In genomic region chr13:99733346-99733745, GRCh38 we compare ENCODE assay signal across 31 cellular contexts.
"Had no signal": no experiment of that assay in that cellular context is flagged by ENCODE, and none has a peak within 500 bp of the region (broad histone marks: within the 10 kb centered on the region; RNA-seq: fewer than 3 reads in every experiment).

No MANE protein-coding gene starts in this region.

- H3K4me3 Mint-ChIP-seq: activated B cell treated with CpG ODN at 0.5 μM for 24 hours; activated CD8-positive, alpha-beta memory T cell treated with anti-CD3 and anti-CD28 coated beads, Interleukin-2, amount 10 ng/mL, durations not matched to agents 7 days and 5 days; activated CD8-positive, alpha-beta T cell treated with anti-CD3 and anti-CD28 coated beads, Interleukin-2, amount 10 ng/mL, durations not matched to agents 7 days and 5 days; activated naive CD4-positive, alpha-beta T cell treated with anti-CD3 and anti-CD28 coated beads, Interleukin-2, amount 50 U/mL, for 24 hours; endodermal cell; nephron progenitor cell; stimulated activated effector memory CD8-positive, alpha-beta T cell treated with anti-CD3 and anti-CD28 coated beads, Interleukin-12 subunit alpha, Interleukin-12 subunit beta, amount 100 ng/mL, for 72 hours; stimulated activated naive CD8-positive, alpha-beta T cell treated with anti-CD3 and anti-CD28 coated beads, Interleukin-15, amount 100 ng/mL, for 72 hours; T-helper 1 cell treated with Interleukin-12 subunit alpha and Interleukin-12 subunit beta and Interleukin-4 antibody, amounts not matched to agents 30 μg/mL and 1 μg/mL, for 36 hours; type B pancreatic cell had no signal

- ATAC-seq: activated CD8-positive, alpha-beta memory T cell treated with anti-CD3 and anti-CD28 coated beads, Interleukin-2, amount 10 ng/mL, durations not matched to agents 7 days and 5 days; activated CD8-positive, alpha-beta T cell treated with anti-CD3 and anti-CD28 coated beads, Interleukin-2, amount 10 ng/mL, durations not matched to agents 7 days and 5 days; esophagus mucosa; foreskin keratinocyte; heart left ventricle; left cardiac atrium; pancreas; sciatic nerve; stimulated activated effector memory CD8-positive, alpha-beta T cell treated with anti-CD3 and anti-CD28 coated beads, Interleukin-12 subunit alpha, Interleukin-12 subunit beta, amount 100 ng/mL, for 72 hours; stimulated activated naive CD8-positive, alpha-beta T cell treated with anti-CD3 and anti-CD28 coated beads, Interleukin-15, amount 100 ng/mL, for 72 hours had no signal

- H3K36me3 ChIP-seq: breast epithelium, heart left ventricle, pancreas, prostate gland, uterus had no signal

- H3K4me3 ChIP-seq: breast epithelium, heart left ventricle, pancreas, prostate gland, skin epidermis, uterus had no signal

- H3K9me3 Mint-ChIP-seq: activated B cell treated with CpG ODN at 0.5 μM for 24 hours; activated naive CD4-positive, alpha-beta T cell treated with anti-CD3 and anti-CD28 coated beads, Interleukin-2, amount 50 U/mL, for 24 hours; activated T-helper 2 cell treated with anti-CD3 and anti-CD28 coated beads, Interferon-gamma antibody, Interleukin-2, Interleukin-4, amounts not matched to agents 10 μg/mL and 5 μg/mL and 100 μg/mL, durations not matched to agents 14 hours and 24 hours and 36 hours; endodermal cell; naive B cell; nephron progenitor cell; stimulated activated effector memory CD8-positive, alpha-beta T cell treated with anti-CD3 and anti-CD28 coated beads, Interleukin-12 subunit alpha, Interleukin-12 subunit beta, amount 100 ng/mL, for 72 hours; stimulated activated naive CD8-positive, alpha-beta T cell treated with anti-CD3 and anti-CD28 coated beads, Interleukin-15, amount 100 ng/mL, for 72 hours; T-helper 1 cell treated with Interleukin-12 subunit alpha and Interleukin-12 subunit beta and Interleukin-4 antibody, amounts not matched to agents 30 μg/mL and 1 μg/mL, for 36 hours; type B pancreatic cell had no signal

- H3K27me3 Mint-ChIP-seq: activated B cell treated with CpG ODN at 0.5 μM for 24 hours; activated CD8-positive, alpha-beta memory T cell treated with anti-CD3 and anti-CD28 coated beads, Interleukin-2, amount 10 ng/mL, durations not matched to agents 7 days and 5 days; activated naive CD4-positive, alpha-beta T cell treated with anti-CD3 and anti-CD28 coated beads, Interleukin-2, amount 50 U/mL, for 24 hours; naive B cell; stimulated activated naive CD8-positive, alpha-beta T cell treated with anti-CD3 and anti-CD28 coated beads, Interleukin-15, amount 100 ng/mL, for 72 hours had no signal

- H3K27me3 ChIP-seq: breast epithelium, foreskin keratinocyte, heart left ventricle, pancreas, uterus had no signal

- H3K9me3 ChIP-seq: breast epithelium, heart left ventricle, pancreas, prostate gland, uterus had no signal

- FAIRE-seq: keratinocyte, pancreas had no signal

- H3K27ac Mint-ChIP-seq: activated B cell treated with CpG ODN at 0.5 μM for 24 hours; activated CD8-positive, alpha-beta memory T cell treated with anti-CD3 and anti-CD28 coated beads, Interleukin-2, amount 10 ng/mL, durations not matched to agents 7 days and 5 days; activated CD8-positive, alpha-beta T cell treated with anti-CD3 and anti-CD28 coated beads, Interleukin-2, amount 10 ng/mL, durations not matched to agents 7 days and 5 days; activated naive CD4-positive, alpha-beta T cell treated with anti-CD3 and anti-CD28 coated beads, Interleukin-2, amount 50 U/mL, for 24 hours; activated T-helper 2 cell treated with anti-CD3 and anti-CD28 coated beads, Interferon-gamma antibody, Interleukin-2, Interleukin-4, amounts not matched to agents 10 μg/mL and 5 μg/mL and 100 μg/mL, durations not matched to agents 14 hours and 24 hours and 36 hours; nephron progenitor cell; stimulated activated effector memory CD8-positive, alpha-beta T cell treated with anti-CD3 and anti-CD28 coated beads, Interleukin-12 subunit alpha, Interleukin-12 subunit beta, amount 100 ng/mL, for 72 hours; stimulated activated naive CD8-positive, alpha-beta T cell treated with anti-CD3 and anti-CD28 coated beads, Interleukin-15, amount 100 ng/mL, for 72 hours; T-helper 1 cell treated with Interleukin-12 subunit alpha and Interleukin-12 subunit beta and Interleukin-4 antibody, amounts not matched to agents 30 μg/mL and 1 μg/mL, for 36 hours; type B pancreatic cell had no signal

- H3K36me3 Mint-ChIP-seq: activated CD8-positive, alpha-beta memory T cell treated with anti-CD3 and anti-CD28 coated beads, Interleukin-2, amount 10 ng/mL, durations not matched to agents 7 days and 5 days; naive B cell; stimulated activated effector memory CD8-positive, alpha-beta T cell treated with anti-CD3 and anti-CD28 coated beads, Interleukin-12 subunit alpha, Interleukin-12 subunit beta, amount 100 ng/mL, for 72 hours; type B pancreatic cell had no signal

- DNase-seq: activated B cell treated with CpG ODN at 0.5 μM for 24 hours; activated CD8-positive, alpha-beta memory T cell treated with anti-CD3 and anti-CD28 coated beads, Interleukin-2, amount 10 ng/mL, durations not matched to agents 7 days and 5 days; activated CD8-positive, alpha-beta T cell treated with anti-CD3 and anti-CD28 coated beads, Interleukin-2, amount 10 ng/mL, durations not matched to agents 7 days and 5 days; activated T-cell treated with anti-CD3 and anti-CD28 coated beads, Interleukin-2, amount 50 U/mL, for 48 hours; central memory CD4-positive, alpha-beta T cell; endodermal cell; foreskin keratinocyte; heart left ventricle; left cardiac atrium; mammary epithelial cell; naive B cell; nephron progenitor cell; nucleus accumbens; pancreas; retina; stimulated activated CD4-positive, alpha-beta T cell treated with anti-CD3 and anti-CD28 coated beads, Interleukin-4, amount 100 ng/mL, for 24 hours; stimulated activated naive CD8-positive, alpha-beta T cell treated with anti-CD3 and anti-CD28 coated beads, Interleukin-15, amount 100 ng/mL, for 72 hours; substantia nigra; T1000; uterus had no signal

- H3K4me1 ChIP-seq: breast epithelium, foreskin keratinocyte, heart left ventricle, pancreas, prostate gland, uterus had no signal

- H3K4me1 Mint-ChIP-seq: activated CD8-positive, alpha-beta memory T cell treated with anti-CD3 and anti-CD28 coated beads, Interleukin-2, amount 10 ng/mL, durations not matched to agents 7 days and 5 days; activated naive CD4-positive, alpha-beta T cell treated with anti-CD3 and anti-CD28 coated beads, Interleukin-2, amount 50 U/mL, for 24 hours; stimulated activated effector memory CD8-positive, alpha-beta T cell treated with anti-CD3 and anti-CD28 coated beads, Interleukin-12 subunit alpha, Interleukin-12 subunit beta, amount 100 ng/mL, for 72 hours; stimulated activated naive CD8-positive, alpha-beta T cell treated with anti-CD3 and anti-CD28 coated beads, Interleukin-15, amount 100 ng/mL, for 72 hours had no signal

- H3K27ac ChIP-seq: breast epithelium, foreskin keratinocyte, heart left ventricle, pancreas, prostate gland, skin epidermis, uterus had no signal
